Comparison of ENCODE assay signal across 24 cellular contexts in genomic region chr17:32192379-32192778, GRCh38. TPM values are rescaled to one million over a fixed set of nuclear protein-coding genes. Genes with fewer than 3 reads are reported as not detected.
DNase-seq lines count a peak whose midpoint lies in the region; ATAC-seq, FAIRE-seq and TF ChIP-seq lines count a peak whose summit lies in the region.
"Had no signal": no experiment of that assay in that cellular context is flagged by ENCODE, and none has a peak within 500 bp of the region (broad histone marks: within the 10 kb centered on the region; RNA-seq: fewer than 3 reads in every experiment).

No MANE protein-coding gene starts in this region.

- ATAC-seq in SK-N-SH treated with all-trans-retinoic acid at 6 μM for 48 hours = peak; percentile 66
- ATAC-seq in HG03521 (IDR thresholded peaks at IDR 0.05; ENCODE audit: unreplicated experiment) = no peak
- ATAC-seq: gastrocnemius medialis, Right ventricle myocardium inferior had no signal

- peak overlapping the region; percentile 82 for H3K27ac ChIP-seq in fibroblast of lung (ENCODE audit: insufficient read depth, low read length)
- H3K27ac ChIP-seq in smooth muscle cell (ENCODE audit: low read depth) = peak overlapping the region; percentile 78
- H3K27ac ChIP-seq: 22Rv1, BLaER1, colonic mucosa, gastrocnemius medialis, uterus had no signal

- no peaks in the 10 kb centered on the region for H3K27me3 ChIP-seq in fibroblast of lung (ENCODE audit: control insufficient read depth, insufficient read depth, low read length)
- H3K27me3 ChIP-seq in smooth muscle cell (ENCODE audit: low read depth) = no peaks in the 10 kb centered on the region
- H3K27me3 ChIP-seq: BLaER1, colonic mucosa, gastrocnemius medialis, uterus had no signal

- no peaks in the 10 kb centered on the region for H3K79me2 ChIP-seq in fibroblast of lung (ENCODE audit: control insufficient read depth, insufficient read depth, low read length)
- no peaks in the 10 kb centered on the region for H3K79me2 ChIP-seq in smooth muscle cell (ENCODE audit: low read depth)

- no peaks in the 10 kb centered on the region for H3K9me3 Mint-ChIP-seq in activated naive CD4-positive, alpha-beta T cell treated with anti-CD3 and anti-CD28 coated beads, Interleukin-2, amount 50 U/mL, for 24 hours

- peaks cover 19% of the 10 kb centered on the region for H3K4me1 ChIP-seq in fibroblast of lung (ENCODE audit: control insufficient read depth, extremely low read depth, insufficient read depth, low read length)
- no peaks in the 10 kb centered on the region for H3K4me1 ChIP-seq in smooth muscle cell (ENCODE audit: low read depth)
- H3K4me1 ChIP-seq: BLaER1, colonic mucosa, gastrocnemius medialis, uterus had no signal

- H3K4me1 Mint-ChIP-seq in activated naive CD4-positive, alpha-beta T cell treated with anti-CD3 and anti-CD28 coated beads, Interleukin-2, amount 50 U/mL, for 24 hours = peaks cover 8% of the 10 kb centered on the region

- WGBS in smooth muscle cell (ENCODE audit: low lambda C conversion rate) = 100% methylated on average over 5 of the region's 6 CpGs

- peak overlapping the region; percentile 83 for H3K27ac Mint-ChIP-seq in activated naive CD4-positive, alpha-beta T cell treated with anti-CD3 and anti-CD28 coated beads, Interleukin-2, amount 50 U/mL, for 24 hours
- H3K27ac Mint-ChIP-seq: activated naive CD8-positive, alpha-beta T cell had no signal

- in situ Hi-C loops in G401 (cut with HindIII; ENCODE audit: low sequenced_read_pairs) = no loop called here

- H3F3A ChIP-seq in smooth muscle cell (ENCODE audit: low read depth) = no peaks in the 10 kb centered on the region

- no peaks in the 10 kb centered on the region for H3K27me3 Mint-ChIP-seq in activated naive CD4-positive, alpha-beta T cell treated with anti-CD3 and anti-CD28 coated beads, Interleukin-2, amount 50 U/mL, for 24 hours
- H3K27me3 Mint-ChIP-seq: activated naive CD8-positive, alpha-beta T cell had no signal

- H4K20me1 ChIP-seq in fibroblast of lung (ENCODE audit: control insufficient read depth, extremely low read depth, insufficient read depth, low read length) = no peaks in the 10 kb centered on the region
- no peaks in the 10 kb centered on the region for H4K20me1 ChIP-seq in smooth muscle cell (ENCODE audit: low read depth)
- H4K20me1 ChIP-seq: BLaER1 had no signal

- no peak for DNase-seq in activated naive CD4-positive, alpha-beta T cell (lab: John Stamatoyannopoulos, UW)
- DNase-seq in fibroblast of lung (ENCODE audit: low read depth in 2 of 2) = peak; percentile 44 to 58
- no peak for DNase-seq in smooth muscle cell (lab: John Stamatoyannopoulos, UW; ENCODE audit: unreplicated experiment)
- no peak for DNase-seq in G401 (ENCODE audit: low spot score)
- no peak for DNase-seq in urothelium cell line (ENCODE audit: low spot score)
- DNase-seq: activated CD4-positive, alpha-beta T cell treated with anti-CD3 and anti-CD28 coated beads for 1 hour; colonic mucosa; gastrocnemius medialis; GDM1; kidney glomerular epithelial cell; NCI-H1105 treated with DMSO at 0.1 percent for 48 hours; NCI-H2107; NCI-H524; retina; uterus had no signal

- H3K36me3 ChIP-seq in fibroblast of lung (ENCODE audit: control insufficient read depth, insufficient read depth, low read length) (peaks cover 4% of the 10 kb centered on the region), smooth muscle cell (ENCODE audit: low read depth) (peaks cover 14% of the 10 kb centered on the region)
- H3K36me3 ChIP-seq: uterus had no signal

- H3K4me3 ChIP-seq in fibroblast of lung (replicated peaks in 1 of 4; ENCODE audit: control extremely low read depth in 1 of 4, insufficient read depth in 1 of 4, low read depth in 3 of 4, low read length in 4 of 4) (no peak overlapping the region), smooth muscle cell (no peak overlapping the region)
- H3K4me3 ChIP-seq: BLaER1, colonic mucosa, gastrocnemius medialis, HAP-1, uterus had no signal

- H2AFZ ChIP-seq in fibroblast of lung (ENCODE audit: low read length) (no peak overlapping the region), smooth muscle cell (ENCODE audit: low read depth) (no peak overlapping the region)

- H3K9ac ChIP-seq in fibroblast of lung (ENCODE audit: insufficient read depth, low read length) (no peak overlapping the region), smooth muscle cell (ENCODE audit: low read depth) (no peak overlapping the region)
- H3K9ac ChIP-seq: BLaER1 had no signal

- H3K9me3 ChIP-seq in fibroblast of lung (ENCODE audit: control insufficient read depth, insufficient read depth, low read depth, low read length) (no peaks in the 10 kb centered on the region), smooth muscle cell (replicated peaks; ENCODE audit: low read depth) (no peaks in the 10 kb centered on the region)
- H3K9me3 ChIP-seq: BLaER1, colonic mucosa, gastrocnemius medialis, HAP-1, uterus had no signal

- FAIRE-seq in urothelium cell line (lab: Jason Lieb, UNC) = no peak
- FAIRE-seq: endometrium had no signal

- H3K4me2 ChIP-seq in fibroblast of lung (ENCODE audit: extremely low read depth, insufficient read depth, low read length) = peak overlapping the region; percentile 78
- no peak overlapping the region for H3K4me2 ChIP-seq in smooth muscle cell
- H3K4me2 ChIP-seq: BLaER1 had no signal

- H3K36me3 Mint-ChIP-seq in activated naive CD4-positive, alpha-beta T cell treated with anti-CD3 and anti-CD28 coated beads, Interleukin-2, amount 50 U/mL, for 24 hours = peaks cover 15% of the 10 kb centered on the region

- H3K4me3 Mint-ChIP-seq in activated naive CD4-positive, alpha-beta T cell treated with anti-CD3 and anti-CD28 coated beads, Interleukin-2, amount 50 U/mL, for 24 hours = no peak overlapping the region
- H3K4me3 Mint-ChIP-seq: activated naive CD8-positive, alpha-beta T cell had no signal

- TF ChIP-seq CTCF in fibroblast of lung (conservative IDR thresholded peaks at IDR 0.05 in 1 of 2, IDR thresholded peaks at IDR 0.05 in 1 of 2; ENCODE audit: low read depth in 1 of 2, low read length in 2 of 2) (no peak), smooth muscle cell (IDR thresholded peaks at IDR 0.05; ENCODE audit: borderline replicate concordance, insufficient read depth, poor library complexity, severe bottlenecking) (no peak)

TF ChIP-seq in SK-N-SH treated with all-trans-retinoic acid at 6 μM for 48 hours, 23 proteins besides CTCF, POLR2A, EP300 and RAD21:
- TF ChIP-seq TCF4 (CRISPR knock-in tag; IDR thresholded peaks at IDR 0.05; ENCODE audit: borderline replicate concordance) (no peak), POU6F1 (CRISPR knock-in tag; IDR thresholded peaks at IDR 0.05; ENCODE audit: borderline replicate concordance, low read depth) (no peak), TSHZ2 (CRISPR knock-in tag; IDR thresholded peaks at IDR 0.05) (no peak), PPARA (CRISPR knock-in tag; IDR thresholded peaks at IDR 0.05; ENCODE audit: borderline replicate concordance) (no peak), ZNF8 (CRISPR knock-in tag; IDR thresholded peaks at IDR 0.05) (no peak), BACH2 (CRISPR knock-in tag; IDR thresholded peaks at IDR 0.05; ENCODE audit: borderline replicate concordance) (no peak), TOX (CRISPR knock-in tag; IDR thresholded peaks at IDR 0.05; ENCODE audit: borderline replicate concordance) (no peak), OSR1 (CRISPR knock-in tag; IDR thresholded peaks at IDR 0.05) (no peak), ZFP3 (CRISPR knock-in tag; IDR thresholded peaks at IDR 0.05) (no peak), ZNF70 (CRISPR knock-in tag; IDR thresholded peaks at IDR 0.05) (no peak)

RNA-seq across cellular contexts. Expression of gene RHOT1, which starts 50.1 kb away (rescaled TPM):
- 44.7 and 58.8 TPM in 2 replicates for total RNA-seq in fibroblast of lung
- polyA plus RNA-seq in fibroblast of lung = 41.3 and 45.6 TPM in 2 replicates
- polyA plus RNA-seq in fibroblast of lung (2012) = 19.2 and 20.2 TPM in 2 replicates
- polyA minus RNA-seq in fibroblast of lung (ENCODE audit: low replicate concordance) = 7.0 and 17.9 TPM in 2 replicates
- total RNA-seq in smooth muscle cell = 28.7 and 34.1 TPM in 2 replicates
- polyA plus RNA-seq in smooth muscle cell = 21.6 and 23.6 TPM in 2 replicates
- 31.8 and 53.1 TPM in 2 replicates for total RNA-seq in G401 (2014; rRNA removed; shearing (Covaris generic))

Comparison
In these comparisons a context has a peak if more than half of its experiments do, and no peak if none do; other contexts are left out.
1. DNase-seq: peak in fibroblast of lung (2 of 2); none in activated naive CD4-positive, alpha-beta T cell (0 of 4), smooth muscle cell (single experiment), G401 (single experiment) and urothelium cell line (single experiment).